Comparison of ENCODE assay signal across 13 cellular contexts in the genomic region with DNA sequence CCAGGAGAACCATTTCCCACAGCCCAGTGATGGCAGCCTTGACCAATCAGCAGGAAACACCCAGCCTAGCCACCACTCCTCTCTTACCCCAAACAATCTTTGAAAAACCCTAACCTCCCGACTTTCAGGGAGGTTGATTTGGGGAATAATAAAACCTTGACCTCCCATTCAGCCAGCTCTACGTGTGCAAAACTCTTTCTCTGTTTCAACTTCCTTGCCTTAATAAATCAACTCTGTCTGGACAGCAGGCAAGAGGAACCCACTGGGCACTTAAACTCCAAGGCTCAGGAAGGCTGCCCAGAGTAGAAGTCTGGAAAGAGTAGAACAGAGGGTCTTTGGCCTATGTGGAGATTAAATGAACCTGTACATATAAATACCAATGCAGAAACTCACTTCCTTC.
"Had no signal": no experiment of that assay in that cellular context is flagged by ENCODE, and none has a peak within 500 bp of the region (broad histone marks: within the 10 kb centered on the region; RNA-seq: fewer than 3 reads in every experiment).

No MANE protein-coding gene starts in this region.

- DNase-seq: activated CD4-positive, alpha-beta memory T cell treated with anti-CD3 and anti-CD28 coated beads for 36 hours; activated naive CD4-positive, alpha-beta T cell treated with anti-CD3 and anti-CD28 coated beads, Interleukin-2, amount 50 U/mL, for 16 hours; activated T-cell treated with anti-CD3 and anti-CD28 coated beads, Interleukin-2, amount 50 U/mL, for 24 hours; heart left ventricle; immature natural killer cell; naive thymus-derived CD8-positive, alpha-beta T cell; psoas muscle; right lobe of liver had no signal

- H3K36me3 Mint-ChIP-seq: activated CD4-positive, alpha-beta memory T cell treated with anti-CD3 and anti-CD28 coated beads for 36 hours; naive thymus-derived CD8-positive, alpha-beta T cell; type B pancreatic cell had no signal

- H3K4me3 ChIP-seq: heart left ventricle, psoas muscle, right lobe of liver, smooth muscle cell, suprapubic skin had no signal

- H3K4me2 ChIP-seq: smooth muscle cell had no signal

- H3K9me3 Mint-ChIP-seq: activated CD4-positive, alpha-beta memory T cell treated with anti-CD3 and anti-CD28 coated beads for 36 hours; activated T-cell treated with anti-CD3 and anti-CD28 coated beads, Interleukin-2, amount 50 U/mL, for 24 hours; immature natural killer cell; naive thymus-derived CD8-positive, alpha-beta T cell; stimulated activated naive CD8-positive, alpha-beta T cell treated with anti-CD3 and anti-CD28 coated beads, Interleukin-15, Interleukin-2, amounts not matched to agents 100 ng/mL and 50 ng/mL, for 24 hours; T-helper 2 cell treated with Interferon-gamma antibody and Interleukin-4, amounts not matched to agents 5 μg/mL and 100 μg/mL, for 36 hours; type B pancreatic cell had no signal

- H3K4me1 ChIP-seq: right lobe of liver had no signal

- H3K27ac Mint-ChIP-seq: activated CD4-positive, alpha-beta memory T cell treated with anti-CD3 and anti-CD28 coated beads for 36 hours; activated T-cell treated with anti-CD3 and anti-CD28 coated beads, Interleukin-2, amount 50 U/mL, for 24 hours; stimulated activated naive CD8-positive, alpha-beta T cell treated with anti-CD3 and anti-CD28 coated beads, Interleukin-15, Interleukin-2, amounts not matched to agents 100 ng/mL and 50 ng/mL, for 24 hours; T-helper 2 cell treated with Interferon-gamma antibody and Interleukin-4, amounts not matched to agents 5 μg/mL and 100 μg/mL, for 36 hours; type B pancreatic cell had no signal

- H3K9me3 ChIP-seq: heart left ventricle, psoas muscle, right lobe of liver, suprapubic skin had no signal

- H3K27me3 Mint-ChIP-seq: activated CD4-positive, alpha-beta memory T cell treated with anti-CD3 and anti-CD28 coated beads for 36 hours; activated T-cell treated with anti-CD3 and anti-CD28 coated beads, Interleukin-2, amount 50 U/mL, for 24 hours; naive thymus-derived CD8-positive, alpha-beta T cell; stimulated activated naive CD8-positive, alpha-beta T cell treated with anti-CD3 and anti-CD28 coated beads, Interleukin-15, Interleukin-2, amounts not matched to agents 100 ng/mL and 50 ng/mL, for 24 hours; type B pancreatic cell had no signal

- H3K27ac ChIP-seq: suprapubic skin had no signal

- H3K4me3 Mint-ChIP-seq: activated CD4-positive, alpha-beta memory T cell treated with anti-CD3 and anti-CD28 coated beads for 36 hours; activated T-cell treated with anti-CD3 and anti-CD28 coated beads, Interleukin-2, amount 50 U/mL, for 24 hours; immature natural killer cell; naive thymus-derived CD8-positive, alpha-beta T cell; stimulated activated naive CD8-positive, alpha-beta T cell treated with anti-CD3 and anti-CD28 coated beads, Interleukin-15, Interleukin-2, amounts not matched to agents 100 ng/mL and 50 ng/mL, for 24 hours; T-helper 2 cell treated with Interferon-gamma antibody and Interleukin-4, amounts not matched to agents 5 μg/mL and 100 μg/mL, for 36 hours; type B pancreatic cell had no signal

- ATAC-seq: heart left ventricle; naive thymus-derived CD8-positive, alpha-beta T cell; right lobe of liver had no signal

- H3K27me3 ChIP-seq: heart left ventricle, right lobe of liver, suprapubic skin had no signal

- H3K36me3 ChIP-seq: heart left ventricle, right lobe of liver, suprapubic skin had no signal
